Comparison of ENCODE assay signal across 1 cellular context in genomic region chr14:67415610-67416009, GRCh38. TPM values are rescaled to one million over a fixed set of nuclear protein-coding genes. Genes with fewer than 3 reads are reported as not detected.
"Had no signal": no experiment of that assay in that cellular context is flagged by ENCODE, and none has a peak within 500 bp of the region (broad histone marks: within the 10 kb centered on the region; RNA-seq: fewer than 3 reads in every experiment).

No MANE protein-coding gene starts in this region.

RNA-seq across cellular contexts. Expression of gene PLEK2, which starts 3.6 kb away (rescaled TPM):
- total RNA-seq: H9 had no signal
